9 cellular contexts compared by ENCODE assay signal in the genomic region with DNA sequence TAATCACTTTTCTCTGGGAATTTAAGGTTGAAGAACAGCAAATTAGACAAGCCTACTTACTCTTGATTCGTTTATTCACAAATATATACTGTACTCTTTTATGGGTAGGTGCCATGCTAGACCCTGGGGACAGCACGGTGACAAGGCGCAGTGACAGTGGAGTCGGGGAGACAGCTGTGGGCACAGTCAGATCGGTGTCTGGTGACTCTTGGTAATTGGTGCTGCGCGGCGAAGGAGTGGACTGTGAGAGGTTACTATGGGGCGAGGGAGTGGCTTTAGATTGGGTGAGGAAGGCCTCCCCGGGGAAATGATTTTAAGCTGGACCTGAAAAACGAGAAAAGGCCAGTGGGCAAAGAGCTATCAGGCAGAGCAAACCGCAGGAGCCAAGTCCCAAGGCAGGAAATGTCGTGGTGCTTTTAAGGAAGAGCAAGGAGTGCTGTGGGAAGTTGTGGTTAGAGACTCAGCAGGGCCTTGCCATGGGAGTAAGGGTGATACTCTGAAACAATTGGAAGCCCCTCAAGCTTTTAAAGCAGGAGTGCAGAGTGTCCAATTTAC.
A peak's percentile ranks its signal among the peaks of the same experiment; 100 is the strongest.
DNase-seq lines count a peak whose midpoint lies in the region; ATAC-seq and TF ChIP-seq lines count a peak whose summit lies in the region.
"Had no signal": no experiment of that assay in that cellular context is flagged by ENCODE, and none has a peak within 500 bp of the region (broad histone marks: within the 10 kb centered on the region; RNA-seq: fewer than 3 reads in every experiment).

No MANE protein-coding gene starts in this region.

- DNase-seq in Ammon's horn (ENCODE audit: low spot score) (peak; percentile 46), MV-4-11 (lab: John Stamatoyannopoulos, UW) (peak; percentile 69), foreskin melanocyte (peak; percentile 9), nephron progenitor cell (no peak), dedifferentiated amniotic fluid mesenchymal stem cell (ENCODE audit: extremely low spot score) (no peak), inferior parietal cortex (ENCODE audit: extremely low spot score) (no peak)
- no peak for DNase-seq in stimulated activated CD4-positive, alpha-beta T cell treated with anti-CD3 and anti-CD28 coated beads, Interleukin-4, amount 100 ng/mL, for 4 hours
- DNase-seq in stimulated activated naive CD8-positive, alpha-beta T cell treated with anti-CD3 and anti-CD28 coated beads, Interleukin-15, Interleukin-2, amounts not matched to agents 100 U/mL and 50 U/mL, for 24 hours = no peak
- DNase-seq: NCI-H345 had no signal

- ATAC-seq in stimulated activated naive CD8-positive, alpha-beta T cell treated with anti-CD3 and anti-CD28 coated beads, Interleukin-15, Interleukin-2, amounts not matched to agents 100 U/mL and 50 U/mL, for 24 hours = no peak

- peaks cover 24% of the 10 kb centered on the region for H3K4me1 Mint-ChIP-seq in nephron progenitor cell

- no peak overlapping the region for H3K4me3 Mint-ChIP-seq in nephron progenitor cell

- H3K36me3 Mint-ChIP-seq in nephron progenitor cell (ENCODE audit: low read depth) = no peaks in the 10 kb centered on the region

- TF ChIP-seq CTCF in nephron progenitor cell (IDR thresholded peaks at IDR 0.05) = no peak

- H3K27ac Mint-ChIP-seq in nephron progenitor cell = peak overlapping the region; percentile 26

- peaks cover 6% of the 10 kb centered on the region for H3K9me3 Mint-ChIP-seq in nephron progenitor cell

- no peaks in the 10 kb centered on the region for H3K27me3 Mint-ChIP-seq in nephron progenitor cell (ENCODE audit: low read depth, poor library complexity)

Comparison
In these comparisons a context has a peak if more than half of its experiments do, and no peak if none do; other contexts are left out.
1. DNase-seq: peak in Ammon's horn (single experiment), MV-4-11 (single experiment) and foreskin melanocyte (single experiment); none in nephron progenitor cell (single experiment), dedifferentiated amniotic fluid mesenchymal stem cell (single experiment), inferior parietal cortex (single experiment), stimulated activated CD4-positive, alpha-beta T cell treated with anti-CD3 and anti-CD28 coated beads, Interleukin-4, amount 100 ng/mL, for 4 hours (0 of 2) and stimulated activated naive CD8-positive, alpha-beta T cell treated with anti-CD3 and anti-CD28 coated beads, Interleukin-15, Interleukin-2, amounts not matched to agents 100 U/mL and 50 U/mL, for 24 hours (single experiment).